Comparison of ENCODE assay signal across 20 cellular contexts in the genomic region with DNA sequence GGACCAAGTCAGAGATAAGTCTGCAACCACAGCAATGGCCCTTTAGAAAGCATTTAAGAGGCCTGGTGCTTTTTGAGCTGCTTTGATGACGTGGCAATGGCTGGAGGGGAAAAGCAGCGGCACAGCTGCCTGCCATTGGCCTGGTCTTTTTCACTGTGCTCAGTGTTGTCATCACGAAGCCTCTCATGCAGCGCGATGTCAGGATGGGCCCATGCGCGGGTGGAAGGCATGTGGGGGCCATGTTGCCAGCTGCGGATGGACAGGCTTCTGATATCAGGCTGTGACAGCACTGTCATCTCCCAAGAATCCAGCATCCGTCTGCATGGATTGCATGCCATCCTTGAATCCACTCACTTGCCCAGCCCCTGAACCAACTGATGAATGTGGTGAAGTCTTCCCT.
A peak's percentile ranks its signal among the peaks of the same experiment; 100 is the strongest.
DNase-seq lines count a peak whose midpoint lies in the region; ATAC-seq and TF ChIP-seq lines count a peak whose summit lies in the region.
"Had no signal": no experiment of that assay in that cellular context is flagged by ENCODE, and none has a peak within 500 bp of the region (broad histone marks: within the 10 kb centered on the region; RNA-seq: fewer than 3 reads in every experiment).

No MANE protein-coding gene starts in this region.

- DNase-seq in ELF-1 (ENCODE audit: low read depth, low spot score) (peak; percentile 85), fibroblast of villous mesenchyme (ENCODE audit: low read depth) (peak; percentile 6), myocyte (ENCODE audit: low read depth) (peak; percentile 28), NCI-H2029 (lab: John Stamatoyannopoulos, UW) (no peak), T-helper 1 cell (no peak), SW480 (ENCODE audit: low spot score) (no peak)
- DNase-seq: CD4-positive, alpha-beta T cell; COR-L47; DND-41; GDM1; NCI-H1105; NCI-H146; NCI-H2029 treated with DMSO at 0.1 percent for 48 hours; NCI-H226; NCI-H510A treated with DMSO at 0.1 percent for 48 hours; NCI-H748 treated with DMSO at 0.1 percent for 48 hours; SIG-M5 had no signal

- no peak overlapping the region for H3K4me3 ChIP-seq in fibroblast of villous mesenchyme (ENCODE audit: low read depth, low read length)
- H3K4me3 ChIP-seq: BLaER1 had no signal

- no peak for ATAC-seq in GM21423 (IDR thresholded peaks at IDR 0.05; ENCODE audit: unreplicated experiment)
- ATAC-seq: SK-N-SH treated with all-trans-retinoic acid at 6 μM for 48 hours had no signal

- no peak for TF ChIP-seq CTCF in fibroblast of villous mesenchyme (IDR thresholded peaks at IDR 0.05; ENCODE audit: insufficient read depth, low read depth, low read length)

Comparison
In these comparisons a context has a peak if more than half of its experiments do, and no peak if none do; other contexts are left out.
1. DNase-seq: peak in ELF-1 (single experiment), fibroblast of villous mesenchyme (single experiment) and myocyte (single experiment); none in NCI-H2029 (single experiment), T-helper 1 cell (0 of 5) and SW480 (single experiment).